ENCODE assay signal across 1 cellular context in genomic region chr5:132754947-132755346, GRCh38.
TF ChIP-seq lines count a peak whose summit lies in the region.

No MANE protein-coding gene starts in this region.

TF ChIP-seq in H1, 55 proteins besides CTCF, POLR2A, EP300 and RAD21:
- no peak for TF ChIP-seq SIN3A (conservative IDR thresholded peaks at IDR 0.05 in 1 of 2, IDR thresholded peaks at IDR 0.05 in 1 of 2; ENCODE audit: low read depth in 1 of 2, low read length in 2 of 2)
- no peak for TF ChIP-seq SAP30 (IDR thresholded peaks at IDR 0.05; ENCODE audit: insufficient read depth, insufficient replicate concordance, low read length)
- TF ChIP-seq BCL11A (IDR thresholded peaks at IDR 0.05; ENCODE audit: low read depth in 2 of 2, low read length in 2 of 2) = no peak
- TF ChIP-seq JUND (IDR thresholded peaks at IDR 0.05; ENCODE audit: low read length) = no peak
- no peak for TF ChIP-seq POLR2AphosphoS5 (IDR thresholded peaks at IDR 0.05; ENCODE audit: low read depth, low read length)
- no peak for TF ChIP-seq CHD7 (IDR thresholded peaks at IDR 0.05; ENCODE audit: insufficient replicate concordance, low read length)
- TF ChIP-seq ATF2 (IDR thresholded peaks at IDR 0.05; ENCODE audit: low read length) = no peak
- TF ChIP-seq TCF12 (IDR thresholded peaks at IDR 0.05; ENCODE audit: low read depth, low read length) = no peak
- TF ChIP-seq EGR1 (IDR thresholded peaks at IDR 0.05; ENCODE audit: borderline replicate concordance, low read depth, low read length) = no peak
TF ChIP-seq in H1: peak in this region for 0.
